Comparison of ENCODE assay signal across 6 cellular contexts in genomic region chr22:24553597-24554315, GRCh38. TPM values are rescaled to one million over a fixed set of nuclear protein-coding genes. Genes with fewer than 3 reads are reported as not detected.
DNase-seq lines count a peak whose midpoint lies in the region; TF ChIP-seq lines count a peak whose summit lies in the region.

No MANE protein-coding gene starts in this region.

- peak overlapping the region in 1 of 2 donors; percentile 92 for H3K27ac ChIP-seq in ovary

- H3K27me3 ChIP-seq in ovary = no peaks in the 10 kb centered on the region

- 11 to 20% (median 12%) methylated on average over 11 to 12 of the region's 12 CpGs for WGBS in ovary, 3 donors

- TF ChIP-seq POLR2A in ovary (IDR thresholded peaks at IDR 0.05) = no peak

- peak overlapping the region; percentile 90 for H3K4me3 ChIP-seq in ovary

- DNase-seq in DMS 273 (lab: John Stamatoyannopoulos, UW; ENCODE audit: unreplicated experiment) (peak; percentile 35), DMS 273 treated with DMSO at 0.1 percent for 48 hours (lab: John Stamatoyannopoulos, UW) (no peak), cerebellar cortex (ENCODE audit: low spot score) (peak; percentile 19), ovary (peak in 4 of 5 donors; percentile 28 to 52 (median 41)), NCI-H2196 (lab: John Stamatoyannopoulos, UW; ENCODE audit: unreplicated experiment) (no peak), DMS79 treated with DMSO at 0.1 percent for 48 hours (lab: John Stamatoyannopoulos, UW) (no peak)

- no peaks in the 10 kb centered on the region for H3K9me3 ChIP-seq in ovary

- TF ChIP-seq EP300 in ovary (IDR thresholded peaks at IDR 0.05) = no peak

- intact Hi-C loops in ovary (cut with DNase I) = no loop called here

- TF ChIP-seq CTCF in ovary (IDR thresholded peaks at IDR 0.05) = no peak

- no peaks in the 10 kb centered on the region for H3K36me3 ChIP-seq in ovary

- H3K4me1 ChIP-seq in ovary (ENCODE audit: insufficient read depth) = peaks cover 12% of the 10 kb centered on the region

RNA-seq across cellular contexts. Expression of gene GUCD1, which starts 1.2 kb away (rescaled TPM):
- total RNA-seq in ovary = 10 to 100 TPM; 30.3 to 85.4 (median 59.4) TPM
- 10 to 100 TPM; 53.5 to 55.4 TPM for polyA plus RNA-seq in ovary

RNA-seq across cellular contexts. Expression of gene SNRPD3, which starts 2.0 kb away (rescaled TPM):
- total RNA-seq in ovary = 100 to 1,000 TPM in 2 of 7 donors, 10 to 100 TPM in 5; 62.9 to 150 (median 78.5) TPM
- polyA plus RNA-seq in ovary = 100 to 1,000 TPM in 1 of 2 donors, 10 to 100 TPM in 1; 98.2 to 154 TPM

RNA-seq across cellular contexts. Expression of gene LRRC75B, which starts 39.1 kb away (rescaled TPM):
- total RNA-seq in ovary = 10 to 100 TPM; 18.1 to 26.5 (median 22.1) TPM
- 10 to 100 TPM in 1 of 2 donors, 1 to 10 TPM in 1; 2.5 to 25.2 TPM for polyA plus RNA-seq in ovary

RNA-seq across cellular contexts. Expression of gene GGT1, which starts 49.2 kb away (rescaled TPM):
- 1 to 10 TPM; 1.6 to 6.2 (median 3.6) TPM for total RNA-seq in ovary
- 1 to 10 TPM; 1.7 to 3.5 TPM for polyA plus RNA-seq in ovary

RNA-seq across cellular contexts. Expression of gene UPB1, which starts 58.6 kb away (rescaled TPM):
- total RNA-seq in ovary = 1 to 10 TPM in 1 of 7 donors, under 1 TPM in 4, not detected in 2; 0.25 to 1.2 (median 0.33) TPM
- polyA plus RNA-seq in ovary = under 1 TPM; 0.15 to 0.69 TPM

Comparison
In these comparisons a context has a peak if more than half of its experiments do, and no peak if none do; other contexts are left out.
1. DNase-seq: peak in DMS 273 (single experiment), cerebellar cortex (single experiment) and ovary (4 of 5); none in DMS 273 treated with DMSO at 0.1 percent for 48 hours (single experiment), NCI-H2196 (single experiment) and DMS79 treated with DMSO at 0.1 percent for 48 hours (single experiment).